ENCODE assay signal across 17 cellular contexts in the genomic region with DNA sequence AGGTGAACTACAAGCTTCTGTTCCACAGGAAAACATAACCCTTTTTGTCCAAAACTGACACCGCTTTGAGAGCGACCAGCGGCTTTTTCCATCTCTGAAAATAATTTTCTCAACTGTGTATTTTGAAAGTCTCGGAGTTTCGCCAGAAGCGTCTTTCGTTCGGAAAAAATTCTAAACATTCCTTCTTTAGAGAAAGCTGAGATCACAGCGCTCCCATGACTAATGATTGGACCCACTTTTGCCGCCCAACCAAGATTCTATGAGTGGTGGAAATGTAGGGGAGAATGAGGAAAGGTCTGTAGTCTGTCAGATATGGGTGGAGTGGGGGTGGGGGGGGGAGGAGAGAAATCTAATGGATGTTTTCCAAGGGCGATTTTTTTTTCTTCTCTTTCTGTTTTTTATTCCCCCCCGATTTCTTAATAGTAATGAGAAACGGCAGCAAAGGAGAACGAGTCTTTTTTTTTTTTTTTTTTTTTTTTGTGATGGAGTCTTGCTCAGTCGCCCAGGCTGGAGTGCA.
"Had no signal": no experiment of that assay in that cellular context is flagged by ENCODE, and none has a peak within 500 bp of the region (broad histone marks: within the 10 kb centered on the region; RNA-seq: fewer than 3 reads in every experiment).

No MANE protein-coding gene starts in this region.

- H3K4me1 ChIP-seq: left ventricle myocardium inferior, parathyroid adenoma, uterus had no signal

- H3K4me1 Mint-ChIP-seq: T-helper 17 cell had no signal

- ATAC-seq: activated CD8-positive, alpha-beta T cell treated with anti-CD3 and anti-CD28 coated beads for 36 hours; esophagus mucosa; mucosa of descending colon; naive thymus-derived CD8-positive, alpha-beta T cell; stimulated activated naive B cell treated with anti-CD40 and anti-IgM and Interleukin-4, amounts not matched to agents 10 μg/mL and 1 μg/mL and 100 μg/mL, for 72 hours; T-helper 17 cell had no signal

- H3K27ac Mint-ChIP-seq: activated CD8-positive, alpha-beta T cell treated with anti-CD3 and anti-CD28 coated beads for 36 hours; memory B cell; stimulated activated naive B cell treated with anti-CD40 and anti-IgM and Interleukin-4, amounts not matched to agents 10 μg/mL and 1 μg/mL and 100 μg/mL, for 72 hours; T-helper 17 cell had no signal

- H3K79me2 ChIP-seq: parathyroid adenoma had no signal

- H3K9ac ChIP-seq: parathyroid adenoma had no signal

- H3K4me3 ChIP-seq: left ventricle myocardium inferior, mucosa of descending colon, thyroid gland, uterus had no signal

- H3K4me3 Mint-ChIP-seq: activated CD8-positive, alpha-beta T cell treated with anti-CD3 and anti-CD28 coated beads for 36 hours; memory B cell; stimulated activated naive B cell treated with anti-CD40 and anti-IgM and Interleukin-4, amounts not matched to agents 10 μg/mL and 1 μg/mL and 100 μg/mL, for 72 hours; T-helper 17 cell had no signal

- H3K9me3 ChIP-seq: mucosa of descending colon, thyroid gland, uterus had no signal

- DNase-seq: activated CD8-positive, alpha-beta memory T cell treated with anti-CD3 and anti-CD28 coated beads, Interleukin-2, amount 50 U/mL, for 4 hours; activated gamma-delta T cell; activated T-cell treated with anti-CD3 and anti-CD28 coated beads, Interleukin-2, amount 50 U/mL, for 48 hours; hippocampal formation; left ventricle myocardium inferior; mucosa of descending colon; naive thymus-derived CD8-positive, alpha-beta T cell; stimulated activated CD4-positive, alpha-beta T cell treated with anti-CD3 and anti-CD28 coated beads, Interleukin-2, amount 100 ng/mL, for 48 hours; stimulated activated naive B cell treated with anti-CD40 and anti-IgM and Interleukin-4, amounts not matched to agents 10 μg/mL and 1 μg/mL and 100 μg/mL, for 72 hours; T-helper 17 cell; thyroid gland; uterus; WERI-Rb-1 had no signal

- H3K27me3 ChIP-seq: thyroid gland had no signal

- H3K36me3 ChIP-seq: left ventricle myocardium inferior, thyroid gland, uterus, WERI-Rb-1 had no signal

- H3K27ac ChIP-seq: left ventricle myocardium inferior, parathyroid adenoma, thyroid gland, uterus, WERI-Rb-1 had no signal

- H2AFZ ChIP-seq: parathyroid adenoma had no signal
